Comparison of ENCODE assay signal across 1 cellular context in genomic region chr3:35899245-35899644, GRCh38.
TF ChIP-seq lines count a peak whose summit lies in the region.

No MANE protein-coding gene starts in this region.

TF ChIP-seq in GM23338, 12 proteins besides CTCF, POLR2A, EP300 and RAD21 (continued from another document):
- TF ChIP-seq, protein P1, sequence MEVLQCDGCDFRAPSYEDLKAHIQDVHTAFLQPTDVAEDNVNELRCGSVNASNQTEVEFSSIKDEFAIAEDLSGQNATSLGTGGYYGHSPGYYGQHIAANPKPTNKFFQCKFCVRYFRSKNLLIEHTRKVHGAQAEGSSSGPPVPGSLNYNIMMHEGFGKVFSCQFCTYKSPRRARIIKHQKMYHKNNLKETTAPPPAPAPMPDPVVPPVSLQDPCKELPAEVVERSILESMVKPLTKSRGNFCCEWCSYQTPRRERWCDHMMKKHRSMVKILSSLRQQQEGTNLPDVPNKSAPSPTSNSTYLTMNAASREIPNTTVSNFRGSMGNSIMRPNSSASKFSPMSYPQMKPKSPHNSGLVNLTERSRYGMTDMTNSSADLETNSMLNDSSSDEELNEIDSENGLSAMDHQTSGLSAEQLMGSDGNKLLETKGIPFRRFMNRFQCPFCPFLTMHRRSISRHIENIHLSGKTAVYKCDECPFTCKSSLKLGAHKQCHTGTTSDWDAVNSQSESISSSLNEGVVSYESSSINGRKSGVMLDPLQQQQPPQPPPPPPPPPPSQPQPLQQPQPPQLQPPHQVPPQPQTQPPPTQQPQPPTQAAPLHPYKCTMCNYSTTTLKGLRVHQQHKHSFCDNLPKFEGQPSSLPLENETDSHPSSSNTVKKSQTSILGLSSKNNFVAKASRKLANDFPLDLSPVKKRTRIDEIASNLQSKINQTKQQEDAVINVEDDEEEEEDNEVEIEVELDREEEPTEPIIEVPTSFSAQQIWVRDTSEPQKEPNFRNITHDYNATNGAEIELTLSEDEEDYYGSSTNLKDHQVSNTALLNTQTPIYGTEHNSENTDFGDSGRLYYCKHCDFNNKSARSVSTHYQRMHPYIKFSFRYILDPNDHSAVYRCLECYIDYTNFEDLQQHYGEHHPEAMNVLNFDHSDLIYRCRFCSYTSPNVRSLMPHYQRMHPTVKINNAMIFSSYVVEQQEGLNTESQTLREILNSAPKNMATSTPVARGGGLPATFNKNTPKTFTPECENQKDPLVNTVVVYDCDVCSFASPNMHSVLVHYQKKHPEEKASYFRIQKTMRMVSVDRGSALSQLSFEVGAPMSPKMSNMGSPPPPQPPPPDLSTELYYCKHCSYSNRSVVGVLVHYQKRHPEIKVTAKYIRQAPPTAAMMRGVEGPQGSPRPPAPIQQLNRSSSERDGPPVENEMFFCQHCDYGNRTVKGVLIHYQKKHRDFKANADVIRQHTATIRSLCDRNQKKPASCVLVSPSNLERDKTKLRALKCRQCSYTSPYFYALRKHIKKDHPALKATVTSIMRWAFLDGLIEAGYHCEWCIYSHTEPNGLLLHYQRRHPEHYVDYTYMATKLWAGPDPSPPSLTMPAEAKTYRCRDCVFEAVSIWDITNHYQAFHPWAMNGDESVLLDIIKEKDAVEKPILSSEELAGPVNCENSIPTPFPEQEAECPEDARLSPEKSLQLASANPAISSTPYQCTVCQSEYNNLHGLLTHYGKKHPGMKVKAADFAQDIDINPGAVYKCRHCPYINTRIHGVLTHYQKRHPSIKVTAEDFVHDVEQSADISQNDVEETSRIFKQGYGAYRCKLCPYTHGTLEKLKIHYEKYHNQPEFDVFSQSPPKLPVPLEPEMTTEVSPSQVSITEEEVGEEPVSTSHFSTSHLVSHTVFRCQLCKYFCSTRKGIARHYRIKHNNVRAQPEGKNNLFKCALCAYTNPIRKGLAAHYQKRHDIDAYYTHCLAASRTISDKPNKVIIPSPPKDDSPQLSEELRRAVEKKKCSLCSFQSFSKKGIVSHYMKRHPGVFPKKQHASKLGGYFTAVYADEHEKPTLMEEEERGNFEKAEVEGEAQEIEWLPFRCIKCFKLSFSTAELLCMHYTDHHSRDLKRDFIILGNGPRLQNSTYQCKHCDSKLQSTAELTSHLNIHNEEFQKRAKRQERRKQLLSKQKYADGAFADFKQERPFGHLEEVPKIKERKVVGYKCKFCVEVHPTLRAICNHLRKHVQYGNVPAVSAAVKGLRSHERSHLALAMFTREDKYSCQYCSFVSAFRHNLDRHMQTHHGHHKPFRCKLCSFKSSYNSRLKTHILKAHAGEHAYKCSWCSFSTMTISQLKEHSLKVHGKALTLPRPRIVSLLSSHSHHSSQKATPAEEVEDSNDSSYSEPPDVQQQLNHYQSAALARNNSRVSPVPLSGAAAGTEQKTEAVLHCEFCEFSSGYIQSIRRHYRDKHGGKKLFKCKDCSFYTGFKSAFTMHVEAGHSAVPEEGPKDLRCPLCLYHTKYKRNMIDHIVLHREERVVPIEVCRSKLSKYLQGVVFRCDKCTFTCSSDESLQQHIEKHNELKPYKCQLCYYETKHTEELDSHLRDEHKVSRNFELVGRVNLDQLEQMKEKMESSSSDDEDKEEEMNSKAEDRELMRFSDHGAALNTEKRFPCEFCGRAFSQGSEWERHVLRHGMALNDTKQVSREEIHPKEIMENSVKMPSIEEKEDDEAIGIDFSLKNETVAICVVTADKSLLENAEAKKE (CRISPR knock-in tag; IDR thresholded peaks at IDR 0.05): no peak
- TF ChIP-seq ETS1 (IDR thresholded peaks at IDR 0.05): no peak
